In genomic region chr15:89340586-89340985, GRCh38 we compare ENCODE assay signal across 21 cellular contexts.
"Had no signal": no experiment of that assay in that cellular context is flagged by ENCODE, and none has a peak within 500 bp of the region (broad histone marks: within the 10 kb centered on the region; RNA-seq: fewer than 3 reads in every experiment).

No MANE protein-coding gene starts in this region.

- H3K9ac ChIP-seq: parathyroid adenoma had no signal

- H3K9me3 ChIP-seq: esophagus squamous epithelium, psoas muscle, right lobe of liver had no signal

- H3K27ac ChIP-seq: esophagus squamous epithelium, hepatocyte, parathyroid adenoma, psoas muscle, right lobe of liver, skin epidermis had no signal

- H3K27me3 ChIP-seq: right lobe of liver had no signal

- H2AFZ ChIP-seq: hepatocyte, parathyroid adenoma had no signal

- H3K36me3 ChIP-seq: esophagus squamous epithelium, right lobe of liver had no signal

- H3K79me2 ChIP-seq: hepatocyte, parathyroid adenoma had no signal

- H3K4me3 Mint-ChIP-seq: dendritic cell treated with granulocyte-macrophage colony-stimulating factor and Interleukin-4, amounts not matched to agents 40 ng/mL and 50 ng/mL, for 4 days; effector memory CD8-positive, alpha-beta T cell; nephron; type B pancreatic cell had no signal

- H3K27ac Mint-ChIP-seq: dendritic cell treated with granulocyte-macrophage colony-stimulating factor and Interleukin-4, amounts not matched to agents 40 ng/mL and 50 ng/mL, for 4 days; effector memory CD8-positive, alpha-beta T cell; naive B cell; nephron; type B pancreatic cell had no signal

- H3K4me2 ChIP-seq: hepatocyte had no signal

- DNase-seq: effector memory CD8-positive, alpha-beta T cell; esophagus squamous epithelium; foreskin melanocyte; head of caudate nucleus; kidney; left cardiac atrium; left ventricle myocardium superior; mesendoderm; naive B cell; occipital lobe; psoas muscle; retina; right lobe of liver; stimulated activated CD4-positive, alpha-beta T cell treated with anti-CD3 and anti-CD28 coated beads, Interleukin-2, amount 100 ng/mL, for 48 hours; stimulated activated naive CD4-positive, alpha-beta T cell treated with Interleukin-2 at 50 U/mL for 16 hours had no signal

- H3K36me3 Mint-ChIP-seq: naive B cell, type B pancreatic cell had no signal

- ATAC-seq: effector memory CD8-positive, alpha-beta T cell; left ventricle myocardium superior; psoas muscle had no signal

- H3K4me3 ChIP-seq: esophagus squamous epithelium, hepatocyte, psoas muscle, right lobe of liver, skin epidermis had no signal

- H3K4me1 ChIP-seq: parathyroid adenoma, psoas muscle had no signal

- H3K9me3 Mint-ChIP-seq: dendritic cell treated with granulocyte-macrophage colony-stimulating factor and Interleukin-4, amounts not matched to agents 40 ng/mL and 50 ng/mL, for 4 days; effector memory CD8-positive, alpha-beta T cell; naive B cell; type B pancreatic cell had no signal
